29 cellular contexts compared by ENCODE assay signal in genomic region chr6:55290736-55291135, GRCh38. TPM values are rescaled to one million over a fixed set of nuclear protein-coding genes. Genes with fewer than 3 reads are reported as not detected.
"Had no signal": no experiment of that assay in that cellular context is flagged by ENCODE, and none has a peak within 500 bp of the region (broad histone marks: within the 10 kb centered on the region; RNA-seq: fewer than 3 reads in every experiment).

No MANE protein-coding gene starts in this region.

- H3K9me3 ChIP-seq: adrenal gland, ascending aorta, colonic mucosa, esophagus muscularis mucosa, gastroesophageal sphincter had no signal

- ATAC-seq: activated CD4-positive, alpha-beta T cell treated with anti-CD3 and anti-CD28 coated beads for 36 hours; activated T-cell treated with anti-CD3 and anti-CD28 coated beads, Interleukin-2, amount 50 U/mL, for 4 hours; activated T-helper 17 cell treated with anti-CD3 and anti-CD28 coated beads, Interleukin-2, amount 50 U/mL, for 72 hours; gastroesophageal sphincter had no signal

- H3K27me3 ChIP-seq: adrenal gland, ascending aorta, colonic mucosa, esophagus muscularis mucosa, gastroesophageal sphincter had no signal

- H3K4me3 ChIP-seq: adrenal gland, ascending aorta, colonic mucosa, esophagus muscularis mucosa, gastroesophageal sphincter had no signal

- H3K9me3 Mint-ChIP-seq: activated CD4-positive, alpha-beta T cell treated with anti-CD3 and anti-CD28 coated beads, Interleukin-2, amount 10 ng/mL, durations not matched to agents 24 days and 14 days had no signal

- H3K36me3 ChIP-seq: adrenal gland, ascending aorta, colonic mucosa, esophagus muscularis mucosa, gastroesophageal sphincter had no signal

- H3K27ac Mint-ChIP-seq: activated CD4-positive, alpha-beta memory T cell treated with anti-CD3 and anti-CD28 coated beads, Interleukin-2, amount 10 ng/mL, durations not matched to agents 7 days and 5 days; activated CD4-positive, alpha-beta T cell treated with anti-CD3 and anti-CD28 coated beads for 36 hours; activated CD4-positive, alpha-beta T cell treated with anti-CD3 and anti-CD28 coated beads, Interleukin-2, amount 10 ng/mL, durations not matched to agents 24 days and 14 days; activated naive CD8-positive, alpha-beta T cell; activated T-helper 17 cell treated with anti-CD3 and anti-CD28 coated beads, Interleukin-2, amount 50 U/mL, for 72 hours; brain had no signal

- DNase-seq: activated CD4-positive, alpha-beta memory T cell treated with anti-CD3 and anti-CD28 coated beads, Interleukin-2, amount 10 ng/mL, durations not matched to agents 7 days and 5 days; activated CD4-positive, alpha-beta T cell treated with anti-CD3 and anti-CD28 coated beads for 36 hours; activated CD4-positive, alpha-beta T cell treated with anti-CD3 and anti-CD28 coated beads, Interleukin-2, amount 10 ng/mL, durations not matched to agents 24 days and 14 days; activated CD4-positive, alpha-beta T cell treated with anti-CD3 and anti-CD28 coated beads, Interleukin-2, amount 50 U/mL, for 4 hours; activated CD4-positive, CD25-positive, alpha-beta regulatory T cell; activated CD4-positive, CD25-positive, alpha-beta regulatory T cell treated with anti-CD3 and anti-CD28 coated beads, Interleukin-2, amount 50 U/mL, for 72 hours; activated effector memory CD4-positive, alpha-beta T cell treated with Interleukin-2 at 50 U/mL for 16 hours; activated gamma-delta T cell treated with Interleukin-2 at 50 U/mL for 16 hours; activated naive CD4-positive, alpha-beta T cell treated with anti-CD3 and anti-CD28 coated beads, Interleukin-2, amount 50 U/mL, for 16 hours; activated naive CD4-positive, alpha-beta T cell treated with Interleukin-2 at 50 U/mL for 16 hours; activated T-cell treated with anti-CD3 and anti-CD28 coated beads, Interleukin-2, amount 50 U/mL, for 4 hours; adrenal gland; caudate nucleus; colonic mucosa; effector CD8-positive, alpha-beta T cell; erythroblast; foreskin melanocyte; head of caudate nucleus; T-helper 2 cell had no signal

- H3K4me1 ChIP-seq: adrenal gland, ascending aorta, colonic mucosa, esophagus muscularis mucosa, gastroesophageal sphincter had no signal

- H3K27ac ChIP-seq: adrenal gland, ascending aorta, colonic mucosa, esophagus muscularis mucosa, gastroesophageal sphincter had no signal

- H3K4me3 Mint-ChIP-seq: activated CD4-positive, alpha-beta memory T cell treated with anti-CD3 and anti-CD28 coated beads, Interleukin-2, amount 10 ng/mL, durations not matched to agents 7 days and 5 days; activated CD4-positive, alpha-beta T cell treated with anti-CD3 and anti-CD28 coated beads for 36 hours; activated CD4-positive, alpha-beta T cell treated with anti-CD3 and anti-CD28 coated beads, Interleukin-2, amount 10 ng/mL, durations not matched to agents 24 days and 14 days; activated naive CD8-positive, alpha-beta T cell; activated T-cell treated with anti-CD3 and anti-CD28 coated beads, Interleukin-2, amount 50 U/mL, for 4 hours; activated T-helper 17 cell treated with anti-CD3 and anti-CD28 coated beads, Interleukin-2, amount 50 U/mL, for 72 hours; brain had no signal

- H3K36me3 Mint-ChIP-seq: activated naive CD8-positive, alpha-beta T cell; brain had no signal

- H3K27me3 Mint-ChIP-seq: activated CD4-positive, alpha-beta memory T cell treated with anti-CD3 and anti-CD28 coated beads, Interleukin-2, amount 10 ng/mL, durations not matched to agents 7 days and 5 days; activated CD4-positive, alpha-beta T cell treated with anti-CD3 and anti-CD28 coated beads for 36 hours; activated CD4-positive, alpha-beta T cell treated with anti-CD3 and anti-CD28 coated beads, Interleukin-2, amount 10 ng/mL, durations not matched to agents 24 days and 14 days; activated naive CD8-positive, alpha-beta T cell; activated T-helper 17 cell treated with anti-CD3 and anti-CD28 coated beads, Interleukin-2, amount 50 U/mL, for 72 hours had no signal

- FAIRE-seq: endometrium had no signal

- H3K4me1 Mint-ChIP-seq: activated CD4-positive, alpha-beta memory T cell treated with anti-CD3 and anti-CD28 coated beads, Interleukin-2, amount 10 ng/mL, durations not matched to agents 7 days and 5 days; activated CD4-positive, alpha-beta T cell treated with anti-CD3 and anti-CD28 coated beads for 36 hours; activated CD4-positive, alpha-beta T cell treated with anti-CD3 and anti-CD28 coated beads, Interleukin-2, amount 10 ng/mL, durations not matched to agents 24 days and 14 days; activated T-helper 17 cell treated with anti-CD3 and anti-CD28 coated beads, Interleukin-2, amount 50 U/mL, for 72 hours; brain had no signal

RNA-seq across cellular contexts. Expression of gene GFRAL, which starts 36.5 kb away (rescaled TPM):
- total RNA-seq: activated CD4-positive, alpha-beta memory T cell treated with anti-CD3 and anti-CD28 coated beads, Interleukin-2, amount 10 ng/mL, durations not matched to agents 7 days and 5 days; activated CD4-positive, alpha-beta T cell treated with anti-CD3 and anti-CD28 coated beads for 36 hours; activated CD4-positive, alpha-beta T cell treated with anti-CD3 and anti-CD28 coated beads, Interleukin-2, amount 10 ng/mL, durations not matched to agents 24 days and 14 days; activated T-cell treated with anti-CD3 and anti-CD28 coated beads, Interleukin-2, amount 50 U/mL, for 4 hours; activated T-helper 17 cell treated with anti-CD3 and anti-CD28 coated beads, Interleukin-2, amount 50 U/mL, for 72 hours; adrenal gland; ascending aorta; chondrocyte; colonic mucosa; dermis microvascular lymphatic vessel endothelial cell; esophagus muscularis mucosa; gastroesophageal sphincter; T-helper 1 cell treated with Interleukin-12 subunit alpha and Interleukin-12 subunit beta and Interleukin-4 antibody, amounts not matched to agents 30 ng/mL and 1 ng/mL, for 36 hours had no signal
- polyA plus RNA-seq: adrenal gland had no signal
